10 cellular contexts compared by ENCODE assay signal in the genomic region with DNA sequence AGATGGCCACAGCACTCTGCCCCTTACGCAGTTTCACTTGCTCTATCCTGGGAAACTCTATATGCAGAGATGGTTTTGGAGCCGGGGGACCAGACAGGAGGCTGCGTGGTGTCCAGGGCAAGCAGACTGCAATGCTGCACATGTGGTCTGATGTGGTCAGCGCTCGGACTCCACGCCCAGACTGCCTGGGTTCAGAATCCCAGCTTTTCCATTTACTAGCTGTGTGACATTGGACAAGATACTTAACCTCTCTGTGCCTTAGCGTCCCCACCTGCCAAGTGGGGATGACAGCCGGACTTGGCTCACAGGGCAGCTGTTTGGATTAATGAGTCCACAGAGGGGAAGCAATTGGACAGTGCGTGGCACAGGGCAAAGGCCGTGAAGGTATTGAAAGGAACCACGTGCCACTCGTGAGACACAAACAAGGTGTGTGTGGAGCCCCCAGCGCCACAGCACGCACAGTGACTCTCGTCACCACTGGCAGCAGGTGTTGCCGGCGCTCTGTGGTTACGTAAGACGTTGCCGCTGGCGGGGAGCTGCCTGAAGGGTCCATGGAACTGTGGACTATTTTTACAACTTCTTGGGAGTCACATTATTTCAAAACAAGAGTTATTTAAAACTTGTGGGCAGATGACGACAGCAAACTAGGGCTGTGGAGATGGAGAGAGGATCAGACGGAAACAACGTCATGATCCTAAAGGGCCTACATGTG.
DNase-seq lines count a peak whose midpoint lies in the region; ATAC-seq, FAIRE-seq and TF ChIP-seq lines count a peak whose summit lies in the region.
"Had no signal": no experiment of that assay in that cellular context is flagged by ENCODE, and none has a peak within 500 bp of the region (broad histone marks: within the 10 kb centered on the region; RNA-seq: fewer than 3 reads in every experiment).

No MANE protein-coding gene starts in this region.

- H2BK120ac ChIP-seq in IMR-90 (ENCODE audit: low read depth, low read length) = no peak overlapping the region

- no peaks in the 10 kb centered on the region for H4K20me1 ChIP-seq in IMR-90 (ENCODE audit: insufficient read depth, low read length)

- BruUV-seq in IMR-90 (replicated peaks; lab: Mats Ljungman, UMichigan) = no TSS peak

- TF ChIP-seq CTCF in AG04449 (IDR thresholded peaks at IDR 0.05; ENCODE audit: insufficient read depth, low read length, missing control alignments) (no peak), IMR-90 (conservative IDR thresholded peaks at IDR 0.05; ENCODE audit: low read depth, low read length) (no peak), kidney (IDR thresholded peaks at IDR 0.05; ENCODE audit: borderline replicate concordance, extremely low read depth, insufficient read depth) (no peak)

- peak overlapping the region; percentile 73 for H3K27ac Mint-ChIP-seq in activated CD8-positive, alpha-beta T cell treated with anti-CD3 and anti-CD28 coated beads, Interleukin-2, amount 10 ng/mL, durations not matched to agents 7 days and 5 days

- dilution Hi-C loops in IMR-90 (cut with HindIII; ENCODE audit: low sequenced_read_pairs, unreplicated experiment) = no loop called here

- H3K4ac ChIP-seq in IMR-90 (ENCODE audit: low read depth, low read length) = no peak overlapping the region

- H2BK15ac ChIP-seq in IMR-90 (ENCODE audit: low read depth, low read length) = no peak overlapping the region

- H2AK5ac ChIP-seq in IMR-90 (ENCODE audit: low read depth, low read length) = no peak overlapping the region

- H3K23ac ChIP-seq in IMR-90 (ENCODE audit: low read depth, low read length) = no peak overlapping the region

- H2AK9ac ChIP-seq in IMR-90 (replicated peaks; ENCODE audit: low read depth, low read length, poor library complexity) = no peak overlapping the region

- H3K36me3 ChIP-seq in IMR-90 (ENCODE audit: control insufficient read depth, insufficient read depth, low read length) = no peaks in the 10 kb centered on the region
- no peaks in the 10 kb centered on the region for H3K36me3 ChIP-seq in kidney (ENCODE audit: control insufficient read depth in 1 of 2, insufficient read depth in 2 of 2, low read length in 2 of 2)
- H3K36me3 ChIP-seq: cardiac muscle cell had no signal

- H3K4me3 ChIP-seq in AG04449 (ENCODE audit: low read depth, low read length) (no peak overlapping the region), IMR-90 (ENCODE audit: insufficient read depth, low read depth, low read length) (no peak overlapping the region), kidney (ENCODE audit: low read length in 2 of 2) (no peak overlapping the region)
- H3K4me3 ChIP-seq: cardiac muscle cell had no signal

- H3K56ac ChIP-seq in IMR-90 (ENCODE audit: extremely low read depth, insufficient read depth, low read length) = no peak overlapping the region

- H3K4me1 ChIP-seq in IMR-90 (ENCODE audit: control insufficient read depth, insufficient read depth, low read length) (no peaks in the 10 kb centered on the region), kidney (ENCODE audit: control insufficient read depth in 1 of 2, insufficient read depth in 1 of 2, low read depth in 1 of 2, low read length in 2 of 2) (peaks cover under 1 to 2% of the 10 kb centered on the region in 2 donors)

- CTCF ChIA-PET in AG04449 (lab: Yijun Ruan, JAX) (interaction anchor here (1.1 to 14.5 kb wide), 5 partner anchors 9 to 961 kb away, joined by 3 to 422 read pairs (median 5); no protein-coding TSS in a partner anchor), IMR-90 (lab: Yijun Ruan, JAX) (interaction anchor here (0.7 kb wide), 1 partner anchor 481 kb away, joined by 3 read pairs; no protein-coding TSS in a partner anchor)
- CTCF ChIA-PET in activated CD8-positive, alpha-beta T cell treated with anti-CD3 and anti-CD28 coated beads, Interleukin-2, amount 10 ng/mL, durations not matched to agents 7 days and 5 days (lab: Charles Lee) = no interaction called here

- peak; percentile 40 for DNase-seq in AG04449 (ENCODE audit: low read depth, low spot score)
- DNase-seq in IMR-90 = peak; percentile 44
- peak; percentile 30 for DNase-seq in activated CD8-positive, alpha-beta T cell treated with anti-CD3 and anti-CD28 coated beads, Interleukin-2, amount 10 ng/mL, durations not matched to agents 7 days and 5 days
- DNase-seq in kidney = peak; percentile 51
- DNase-seq in urothelium cell line (ENCODE audit: low spot score) = no peak
- no peak for DNase-seq in NCI-H187 (lab: John Stamatoyannopoulos, UW)
- no peak for DNase-seq in NCI-H345 treated with DMSO at 0.1 percent for 48 hours (lab: John Stamatoyannopoulos, UW; ENCODE audit: unreplicated experiment)

- no peak overlapping the region for H2BK20ac ChIP-seq in IMR-90 (ENCODE audit: low read depth, low read length)

- FAIRE-seq in kidney (lab: Jason Lieb, UNC) (no peak), urothelium cell line (lab: Jason Lieb, UNC) (no peak)
- FAIRE-seq: GM12892 had no signal

- no peaks in the 10 kb centered on the region for H3K79me1 ChIP-seq in IMR-90 (ENCODE audit: low read depth in 1 of 2, low read length in 2 of 2)

- no peak for TF ChIP-seq POLR2A in IMR-90 (IDR thresholded peaks at IDR 0.05; ENCODE audit: low read depth, low read length)

- H3K14ac ChIP-seq in IMR-90 (replicated peaks; ENCODE audit: low read depth, low read length) = no peak overlapping the region

- 93% methylated on average over 15 of the region's 24 CpGs; no CpG with 5 or more reads in 1 of the 2 experiments for WGBS in IMR-90 (ENCODE audit: extremely low coverage in 2 of 2, insufficient read length in 1 of 2), 2 experiments

- H2AFZ ChIP-seq in IMR-90 (replicated peaks; ENCODE audit: low read length, poor library complexity) = no peak overlapping the region

- in situ Hi-C loops in IMR-90 (cut with MboI; ENCODE audit: low sequenced_read_pairs) = no loop called here

- POLR2A ChIA-PET in AG04449 (lab: Yijun Ruan, JAX) (no interaction called here), IMR-90 (lab: Charles Lee; ENCODE audit: unreplicated experiment) (no interaction called here)
- POLR2A ChIA-PET in activated CD8-positive, alpha-beta T cell treated with anti-CD3 and anti-CD28 coated beads, Interleukin-2, amount 10 ng/mL, durations not matched to agents 7 days and 5 days (lab: Charles Lee) = no interaction called here

- H3K27ac ChIP-seq in IMR-90 (ENCODE audit: insufficient read depth, low read length) = no peak overlapping the region
- H3K27ac ChIP-seq in kidney (ENCODE audit: low read depth in 2 of 2, low read length in 2 of 2) = no peak overlapping the region
- H3K27ac ChIP-seq: cardiac muscle cell had no signal

- intact Hi-C loops in IMR-90 (cut with micrococcal nuclease) (no loop called here), kidney (cut with DNase I) (no loop called here)

- H3K36me3 Mint-ChIP-seq in activated CD8-positive, alpha-beta T cell treated with anti-CD3 and anti-CD28 coated beads, Interleukin-2, amount 10 ng/mL, durations not matched to agents 7 days and 5 days (ENCODE audit: low read depth) = peaks cover 57% of the 10 kb centered on the region

- H3K27me3 ChIP-seq in IMR-90 (ENCODE audit: control insufficient read depth, insufficient read depth, low read length) = no peaks in the 10 kb centered on the region
- H3K27me3 ChIP-seq: cardiac muscle cell had no signal

- no peak overlapping the region for H3K4me2 ChIP-seq in IMR-90 (ENCODE audit: low read depth, low read length)

- no peaks in the 10 kb centered on the region for H3K27me3 Mint-ChIP-seq in activated CD8-positive, alpha-beta T cell treated with anti-CD3 and anti-CD28 coated beads, Interleukin-2, amount 10 ng/mL, durations not matched to agents 7 days and 5 days (ENCODE audit: low read depth)

- no peak overlapping the region for H4K91ac ChIP-seq in IMR-90 (ENCODE audit: insufficient read depth, low read depth, low read length)

- H3K9me1 ChIP-seq in IMR-90 (ENCODE audit: insufficient read depth, low read length) = no peaks in the 10 kb centered on the region

- H3K4me1 Mint-ChIP-seq in activated CD8-positive, alpha-beta T cell treated with anti-CD3 and anti-CD28 coated beads, Interleukin-2, amount 10 ng/mL, durations not matched to agents 7 days and 5 days (ENCODE audit: low read depth) = peaks cover 27% of the 10 kb centered on the region

- no peak overlapping the region for H3K18ac ChIP-seq in IMR-90 (ENCODE audit: low read depth, low read length)

- no peak overlapping the region for H3K4me3 Mint-ChIP-seq in activated CD8-positive, alpha-beta T cell treated with anti-CD3 and anti-CD28 coated beads, Interleukin-2, amount 10 ng/mL, durations not matched to agents 7 days and 5 days

- no peak for TF ChIP-seq RAD21 in IMR-90 (IDR thresholded peaks at IDR 0.05; ENCODE audit: low read length)

- H4K5ac ChIP-seq in IMR-90 (ENCODE audit: low read depth, low read length) = no peak overlapping the region

- H3K9me3 Mint-ChIP-seq in activated CD8-positive, alpha-beta T cell treated with anti-CD3 and anti-CD28 coated beads, Interleukin-2, amount 10 ng/mL, durations not matched to agents 7 days and 5 days (ENCODE audit: insufficient read depth) = no peaks in the 10 kb centered on the region

- no peak for ATAC-seq in IMR-90 (ENCODE audit: low read depth)
- peak; percentile 48 for ATAC-seq in activated CD8-positive, alpha-beta T cell treated with anti-CD3 and anti-CD28 coated beads, Interleukin-2, amount 10 ng/mL, durations not matched to agents 7 days and 5 days
- ATAC-seq in GM19324 (IDR thresholded peaks at IDR 0.05; ENCODE audit: low FRiP score, unreplicated experiment) = no peak

- H2BK5ac ChIP-seq in IMR-90 (ENCODE audit: low read depth, low read length, poor library complexity, severe bottlenecking) = no peak overlapping the region

- H3K9me3 ChIP-seq in IMR-90 (ENCODE audit: control insufficient read depth, insufficient read depth, low read length) (no peaks in the 10 kb centered on the region), kidney (ENCODE audit: control insufficient read depth in 1 of 2, low read length in 2 of 2) (no peaks in the 10 kb centered on the region)

- H4K8ac ChIP-seq in IMR-90 (ENCODE audit: low read depth in 2 of 2, low read length in 2 of 2) = no peak overlapping the region

- H3K9ac ChIP-seq in IMR-90 (ENCODE audit: low read depth, low read length) (no peak overlapping the region), kidney (ENCODE audit: low read length in 2 of 2) (no peak overlapping the region)

TF ChIP-seq in IMR-90, 13 proteins besides CTCF, POLR2A, EP300 and RAD21 (continues in another document):
- TF ChIP-seq, protein P1, sequence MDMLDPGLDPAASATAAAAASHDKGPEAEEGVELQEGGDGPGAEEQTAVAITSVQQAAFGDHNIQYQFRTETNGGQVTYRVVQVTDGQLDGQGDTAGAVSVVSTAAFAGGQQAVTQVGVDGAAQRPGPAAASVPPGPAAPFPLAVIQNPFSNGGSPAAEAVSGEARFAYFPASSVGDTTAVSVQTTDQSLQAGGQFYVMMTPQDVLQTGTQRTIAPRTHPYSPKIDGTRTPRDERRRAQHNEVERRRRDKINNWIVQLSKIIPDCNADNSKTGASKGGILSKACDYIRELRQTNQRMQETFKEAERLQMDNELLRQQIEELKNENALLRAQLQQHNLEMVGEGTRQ (IDR thresholded peaks at IDR 0.05; ENCODE audit: low read depth, low read length) = no peak
- no peak for TF ChIP-seq MAZ (IDR thresholded peaks at IDR 0.05; ENCODE audit: borderline replicate concordance, low read depth, low read length)
- TF ChIP-seq CHD1 (IDR thresholded peaks at IDR 0.05; ENCODE audit: low read depth, low read length) = no peak
- no peak for TF ChIP-seq RFX5 (IDR thresholded peaks at IDR 0.05; ENCODE audit: low read depth, low read length)
- TF ChIP-seq MXI1 (IDR thresholded peaks at IDR 0.05; ENCODE audit: borderline replicate concordance, low read depth, low read length) = no peak

Comparison
In these comparisons a context has a peak if more than half of its experiments do, and no peak if none do; other contexts are left out.
1. DNase-seq: peak in AG04449 (single experiment), IMR-90 (single experiment), activated CD8-positive, alpha-beta T cell treated with anti-CD3 and anti-CD28 coated beads, Interleukin-2, amount 10 ng/mL, durations not matched to agents 7 days and 5 days (single experiment) and kidney (single experiment); none in urothelium cell line (single experiment), NCI-H187 (0 of 2) and NCI-H345 treated with DMSO at 0.1 percent for 48 hours (single experiment).